In the genomic region with DNA sequence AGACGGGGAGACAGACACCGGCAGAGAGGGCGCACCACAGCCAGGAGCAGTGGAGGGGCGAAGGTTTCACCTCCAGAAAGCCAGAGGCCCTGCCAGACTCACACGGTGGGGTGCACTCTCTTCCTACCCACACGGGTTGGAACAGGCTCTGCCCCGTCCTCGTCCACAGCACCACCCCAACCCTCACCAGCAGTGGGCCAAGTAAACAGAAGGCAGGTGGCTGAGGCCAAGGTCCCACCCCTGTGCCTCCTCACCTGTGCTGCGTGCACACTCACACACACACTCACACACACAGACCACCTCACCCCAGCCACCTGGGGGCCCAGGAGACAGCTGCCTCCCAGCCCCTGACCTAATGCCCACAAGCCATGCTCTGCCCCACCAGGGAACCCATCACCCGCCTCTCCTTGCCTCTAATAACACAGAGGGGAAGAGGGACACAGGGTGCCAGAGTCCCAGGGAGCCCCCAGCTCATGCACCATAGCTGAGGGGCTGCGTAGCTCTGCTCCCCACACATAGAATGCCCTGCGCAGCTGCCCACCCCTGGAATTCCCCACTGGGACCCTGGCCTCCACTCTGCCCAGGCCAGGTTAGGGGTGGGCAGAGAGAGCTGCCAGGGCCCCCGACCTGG, we compare ENCODE assay signal across 12 cellular contexts. TPM values are rescaled to one million over a fixed set of nuclear protein-coding genes. Genes with fewer than 3 reads are reported as not detected.
A peak's percentile ranks its signal among the peaks of the same experiment; 100 is the strongest.
DNase-seq lines count a peak whose midpoint lies in the region; ATAC-seq, FAIRE-seq and TF ChIP-seq lines count a peak whose summit lies in the region.
"Had no signal": no experiment of that assay in that cellular context is flagged by ENCODE, and none has a peak within 500 bp of the region (broad histone marks: within the 10 kb centered on the region; RNA-seq: fewer than 3 reads in every experiment).

No MANE protein-coding gene starts in this region.

- H3K4me2 ChIP-seq in BLaER1: peak overlapping the region; percentile 73

- H3K9ac ChIP-seq in BLaER1: peak overlapping the region; percentile 71

- H3K9me3 ChIP-seq in BLaER1: no peaks in the 10 kb centered on the region
- no peaks in the 10 kb centered on the region for H3K9me3 ChIP-seq in prostate gland

- peak overlapping the region; percentile 24; the same call in 1 of the 2 replicates for H3K27ac Mint-ChIP-seq in WTC11

- no peaks in the 10 kb centered on the region for H3K36me3 Mint-ChIP-seq in WTC11

- no peak for FAIRE-seq in H54 (lab: Jason Lieb, UNC)

- H3K9me3 Mint-ChIP-seq in WTC11: no peaks in the 10 kb centered on the region
- H3K9me3 Mint-ChIP-seq: activated CD4-positive, alpha-beta T cell treated with anti-CD3 and anti-CD28 coated beads, Interleukin-2, amount 10 ng/mL, durations not matched to agents 7 days and 5 days had no signal

- TF ChIP-seq CTCF in WTC11 (IDR thresholded peaks at IDR 0.05): no peak
- TF ChIP-seq CTCF in foreskin keratinocyte (conservative IDR thresholded peaks at IDR 0.05): no peak
- no peak for TF ChIP-seq CTCF in prostate gland (IDR thresholded peaks at IDR 0.05)

- ATAC-seq in WTC11: no peak
- ATAC-seq in foreskin keratinocyte: peak; percentile 3
- ATAC-seq in GM21381 (IDR thresholded peaks at IDR 0.05; ENCODE audit: unreplicated experiment): no peak

- no peak overlapping the region for H3K4me3 Mint-ChIP-seq in WTC11
- H3K4me3 Mint-ChIP-seq: activated CD4-positive, alpha-beta T cell treated with anti-CD3 and anti-CD28 coated beads, Interleukin-2, amount 10 ng/mL, durations not matched to agents 7 days and 5 days had no signal

- TF ChIP-seq POLR2A in prostate gland (IDR thresholded peaks at IDR 0.05): peak; percentile 9
- TF ChIP-seq POLR2A in H54 (IDR thresholded peaks at IDR 0.05; ENCODE audit: low read depth, low read length): no peak

- POLR2A ChIA-PET in WTC11 (lab: Charles Lee): no interaction called here

- peak overlapping the region; percentile 72 for H3K27ac ChIP-seq in BLaER1
- peak overlapping the region; percentile 54 for H3K27ac ChIP-seq in foreskin keratinocyte
- H3K27ac ChIP-seq in prostate gland: peak overlapping the region; percentile 96 to 97

- CTCF ChIA-PET in WTC11 (lab: Charles Lee): interaction anchor here (0.8 to 1.9 kb wide), 2 partner anchors 24 to 263 kb away, joined by 3 to 8 read pairs; no protein-coding TSS in a partner anchor

- peaks cover 29% of the 10 kb centered on the region for H3K4me1 Mint-ChIP-seq in WTC11

- peaks cover 67% of the 10 kb centered on the region for H3K4me1 ChIP-seq in BLaER1
- H3K4me1 ChIP-seq in foreskin keratinocyte: peaks cover 29% of the 10 kb centered on the region
- peaks cover 45% of the 10 kb centered on the region for H3K4me1 ChIP-seq in prostate gland (replicated peaks)

- H3K4me3 ChIP-seq in BLaER1 (peak overlapping the region; percentile 38; the same call in 1 of the 2 replicates), prostate gland (peak overlapping the region; percentile 2 to 32)

- WGBS in prostate gland: 28% methylated on average over 13 of the region's 13 CpGs

- no peaks in the 10 kb centered on the region for H3K27me3 ChIP-seq in BLaER1
- H3K27me3 ChIP-seq in foreskin keratinocyte: no peaks in the 10 kb centered on the region
- H3K27me3 ChIP-seq in prostate gland (replicated peaks; ENCODE audit: insufficient read depth): no peaks in the 10 kb centered on the region

- intact Hi-C loops in prostate gland (cut with DNase I): no loop called here

- no peaks in the 10 kb centered on the region; the same call in 1 of the 2 replicates for H3K27me3 Mint-ChIP-seq in WTC11 (ENCODE audit: low read depth)
- H3K27me3 Mint-ChIP-seq: activated CD4-positive, alpha-beta T cell treated with anti-CD3 and anti-CD28 coated beads, Interleukin-2, amount 10 ng/mL, durations not matched to agents 7 days and 5 days had no signal

- H4K20me1 ChIP-seq in BLaER1: peaks cover 79% of the 10 kb centered on the region

- H3K36me3 ChIP-seq in BLaER1: no peaks in the 10 kb centered on the region
- no peaks in the 10 kb centered on the region for H3K36me3 ChIP-seq in prostate gland

- DNase-seq in WTC11 (ENCODE audit: low spot score) (no peak), foreskin keratinocyte (no peak), prostate gland (ENCODE audit: low spot score) (peak; percentile 57), hippocampal formation (lab: John Stamatoyannopoulos, UW) (no peak), NCI-H2107 treated with DMSO at 0.1 percent for 48 hours (lab: John Stamatoyannopoulos, UW; ENCODE audit: unreplicated experiment) (no peak), H54 (ENCODE audit: insufficient read length, low spot score) (no peak)
- DNase-seq: activated CD4-positive, alpha-beta T cell treated with anti-CD3 and anti-CD28 coated beads, Interleukin-2, amount 10 ng/mL, durations not matched to agents 7 days and 5 days; AML-193; central memory CD4-positive, alpha-beta T cell; kidney glomerular epithelial cell had no signal

TF ChIP-seq in WTC11, 78 proteins besides CTCF, POLR2A, EP300 and RAD21 (continues in another document):
- TF ChIP-seq TP53 (CRISPR knock-in tag; IDR thresholded peaks at IDR 0.05): no peak
- TF ChIP-seq FOXJ3 (CRISPR knock-in tag; IDR thresholded peaks at IDR 0.05; ENCODE audit: borderline replicate concordance): no peak
- TF ChIP-seq, protein P1, sequence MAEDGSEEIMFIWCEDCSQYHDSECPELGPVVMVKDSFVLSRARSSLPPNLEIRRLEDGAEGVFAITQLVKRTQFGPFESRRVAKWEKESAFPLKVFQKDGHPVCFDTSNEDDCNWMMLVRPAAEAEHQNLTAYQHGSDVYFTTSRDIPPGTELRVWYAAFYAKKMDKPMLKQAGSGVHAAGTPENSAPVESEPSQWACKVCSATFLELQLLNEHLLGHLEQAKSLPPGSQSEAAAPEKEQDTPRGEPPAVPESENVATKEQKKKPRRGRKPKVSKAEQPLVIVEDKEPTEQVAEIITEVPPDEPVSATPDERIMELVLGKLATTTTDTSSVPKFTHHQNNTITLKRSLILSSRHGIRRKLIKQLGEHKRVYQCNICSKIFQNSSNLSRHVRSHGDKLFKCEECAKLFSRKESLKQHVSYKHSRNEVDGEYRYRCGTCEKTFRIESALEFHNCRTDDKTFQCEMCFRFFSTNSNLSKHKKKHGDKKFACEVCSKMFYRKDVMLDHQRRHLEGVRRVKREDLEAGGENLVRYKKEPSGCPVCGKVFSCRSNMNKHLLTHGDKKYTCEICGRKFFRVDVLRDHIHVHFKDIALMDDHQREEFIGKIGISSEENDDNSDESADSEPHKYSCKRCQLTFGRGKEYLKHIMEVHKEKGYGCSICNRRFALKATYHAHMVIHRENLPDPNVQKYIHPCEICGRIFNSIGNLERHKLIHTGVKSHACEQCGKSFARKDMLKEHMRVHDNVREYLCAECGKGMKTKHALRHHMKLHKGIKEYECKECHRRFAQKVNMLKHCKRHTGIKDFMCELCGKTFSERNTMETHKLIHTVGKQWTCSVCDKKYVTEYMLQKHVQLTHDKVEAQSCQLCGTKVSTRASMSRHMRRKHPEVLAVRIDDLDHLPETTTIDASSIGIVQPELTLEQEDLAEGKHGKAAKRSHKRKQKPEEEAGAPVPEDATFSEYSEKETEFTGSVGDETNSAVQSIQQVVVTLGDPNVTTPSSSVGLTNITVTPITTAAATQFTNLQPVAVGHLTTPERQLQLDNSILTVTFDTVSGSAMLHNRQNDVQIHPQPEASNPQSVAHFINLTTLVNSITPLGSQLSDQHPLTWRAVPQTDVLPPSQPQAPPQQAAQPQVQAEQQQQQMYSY (CRISPR knock-in tag; IDR thresholded peaks at IDR 0.05): no peak
- no peak for TF ChIP-seq NR3C1 (CRISPR knock-in tag; conservative IDR thresholded peaks at IDR 0.05; ENCODE audit: low read depth)
- TF ChIP-seq CREM (CRISPR knock-in tag; IDR thresholded peaks at IDR 0.05): no peak
- no peak for TF ChIP-seq MXD4 (CRISPR knock-in tag; IDR thresholded peaks at IDR 0.05; ENCODE audit: borderline replicate concordance)
- no peak for TF ChIP-seq ZNF263 (CRISPR knock-in tag; IDR thresholded peaks at IDR 0.05; ENCODE audit: low read depth)
- TF ChIP-seq MYBL2 (CRISPR knock-in tag; IDR thresholded peaks at IDR 0.05): no peak
- TF ChIP-seq, protein P2, sequence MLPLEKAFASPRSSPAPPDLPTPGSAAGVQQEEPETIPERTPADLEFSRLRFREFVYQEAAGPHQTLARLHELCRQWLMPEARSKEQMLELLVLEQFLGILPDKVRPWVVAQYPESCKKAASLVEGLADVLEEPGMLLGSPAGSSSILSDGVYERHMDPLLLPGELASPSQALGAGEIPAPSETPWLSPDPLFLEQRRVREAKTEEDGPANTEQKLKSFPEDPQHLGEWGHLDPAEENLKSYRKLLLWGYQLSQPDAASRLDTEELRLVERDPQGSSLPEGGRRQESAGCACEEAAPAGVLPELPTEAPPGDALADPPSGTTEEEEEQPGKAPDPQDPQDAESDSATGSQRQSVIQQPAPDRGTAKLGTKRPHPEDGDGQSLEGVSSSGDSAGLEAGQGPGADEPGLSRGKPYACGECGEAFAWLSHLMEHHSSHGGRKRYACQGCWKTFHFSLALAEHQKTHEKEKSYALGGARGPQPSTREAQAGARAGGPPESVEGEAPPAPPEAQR (CRISPR knock-in tag; IDR thresholded peaks at IDR 0.05): no peak
- TF ChIP-seq OVOL2 (CRISPR knock-in tag; IDR thresholded peaks at IDR 0.05; ENCODE audit: borderline replicate concordance): no peak
- TF ChIP-seq GRHL2 (CRISPR knock-in tag; IDR thresholded peaks at IDR 0.05; ENCODE audit: insufficient replicate concordance, severe bottlenecking): no peak
- no peak for TF ChIP-seq PRRX2 (CRISPR knock-in tag; IDR thresholded peaks at IDR 0.05)
- TF ChIP-seq, protein P3, sequence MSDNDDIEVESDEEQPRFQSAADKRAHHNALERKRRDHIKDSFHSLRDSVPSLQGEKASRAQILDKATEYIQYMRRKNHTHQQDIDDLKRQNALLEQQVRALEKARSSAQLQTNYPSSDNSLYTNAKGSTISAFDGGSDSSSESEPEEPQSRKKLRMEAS (CRISPR knock-in tag; IDR thresholded peaks at IDR 0.05): no peak
- no peak for TF ChIP-seq ZNF138 (CRISPR knock-in tag; conservative IDR thresholded peaks at IDR 0.05)

RNA-seq across cellular contexts. Expression of a gene that starts 3.1 kb away (rescaled TPM):
- total RNA-seq in WTC11 (2021) (85.4 to 98.7 TPM (median 93.9 TPM) in 3 replicates), foreskin keratinocyte (119 and 127 TPM in 2 replicates), prostate gland (100 to 1,000 TPM; 125 to 455 TPM)
- polyA plus RNA-seq in foreskin keratinocyte: 234 and 245 TPM in 2 replicates

RNA-seq across cellular contexts. Expression of a gene that starts 5.7 kb away (rescaled TPM):
- total RNA-seq in WTC11 (2021) (0.23 to 0.74 TPM (median 0.25 TPM) in 3 replicates), foreskin keratinocyte (0.14 and 0.24 TPM in 2 replicates), prostate gland (not detected)
- not detected in 2 replicates for polyA plus RNA-seq in foreskin keratinocyte

RNA-seq across cellular contexts. Expression of a gene that starts 31.4 kb away (rescaled TPM):
- total RNA-seq in WTC11 (2021) (73.2 to 88.7 TPM (median 82.1 TPM) in 3 replicates), foreskin keratinocyte (41.2 and 42.2 TPM in 2 replicates), prostate gland (10 to 100 TPM; 46.4 to 62.6 TPM)
- polyA plus RNA-seq in foreskin keratinocyte: 37.3 and 40.0 TPM in 2 replicates
